ENCODE assay signal across 23 cellular contexts in the genomic region with DNA sequence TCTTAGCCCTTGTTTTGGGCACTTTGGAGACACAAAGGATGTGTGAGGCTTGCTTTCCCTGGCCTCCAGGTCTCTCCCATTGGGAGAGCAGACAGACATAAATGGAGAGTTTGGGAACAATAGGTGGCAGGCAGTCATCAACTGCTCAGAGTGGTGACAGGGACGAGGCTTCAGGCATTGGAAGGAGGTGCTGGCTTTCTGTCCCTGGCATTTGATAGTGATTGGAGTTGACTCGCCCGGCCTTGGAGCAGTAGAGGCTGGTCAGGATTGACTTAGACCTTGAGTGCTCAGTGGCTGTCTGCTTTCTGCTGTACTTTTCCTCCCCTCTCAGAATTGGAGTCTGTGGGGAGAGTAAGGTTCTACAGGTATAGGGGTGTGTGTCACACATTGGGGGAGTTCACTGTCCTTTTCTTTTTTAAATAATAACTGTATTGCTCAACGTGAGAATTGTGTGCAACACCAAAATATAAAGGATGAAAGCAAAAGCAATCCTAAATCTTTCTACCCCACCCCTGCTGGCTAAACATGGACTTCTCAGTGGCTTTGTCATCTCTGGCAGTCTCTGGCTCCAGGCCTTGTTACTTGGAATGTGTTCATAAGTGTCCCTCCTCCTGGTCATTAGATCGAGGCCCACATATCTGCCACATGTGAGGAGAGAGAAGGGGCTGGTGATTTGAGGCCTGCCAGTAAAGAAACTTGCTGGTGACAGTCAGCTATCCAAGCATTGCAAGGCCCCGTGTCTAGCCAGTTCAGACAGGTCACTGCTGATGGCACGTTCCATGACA. TPM values are rescaled to one million over a fixed set of nuclear protein-coding genes. Genes with fewer than 3 reads are reported as not detected.
"Had no signal": no experiment of that assay in that cellular context is flagged by ENCODE, and none has a peak within 500 bp of the region (broad histone marks: within the 10 kb centered on the region; RNA-seq: fewer than 3 reads in every experiment).

No MANE protein-coding gene starts in this region.

- H3K27me3 Mint-ChIP-seq: central memory CD8-positive, alpha-beta T cell; naive B cell; stimulated activated naive CD8-positive, alpha-beta T cell treated with anti-CD3 and anti-CD28 coated beads, Interleukin-15, amount 100 ng/mL, for 72 hours had no signal

- H3K4me1 Mint-ChIP-seq: central memory CD8-positive, alpha-beta T cell; stimulated activated naive CD8-positive, alpha-beta T cell treated with anti-CD3 and anti-CD28 coated beads, Interleukin-15, amount 100 ng/mL, for 72 hours; WTC11 had no signal

- H3K27me3 ChIP-seq: ascending aorta, brain microvascular endothelial cell, colonic mucosa, esophagus muscularis mucosa, gastrocnemius medialis, suprapubic skin, tibial nerve had no signal

- H3K4me1 ChIP-seq: ascending aorta, colonic mucosa, lower lobe of right lung, suprapubic skin, tibial nerve had no signal

- H3K4me3 Mint-ChIP-seq: central memory CD8-positive, alpha-beta T cell; stimulated activated naive CD8-positive, alpha-beta T cell treated with anti-CD3 and anti-CD28 coated beads, Interleukin-15, amount 100 ng/mL, for 72 hours; WTC11 had no signal

- ATAC-seq: gastrocnemius medialis; stimulated activated naive CD8-positive, alpha-beta T cell treated with anti-CD3 and anti-CD28 coated beads, Interleukin-15, amount 100 ng/mL, for 72 hours; WTC11 had no signal

- DNase-seq: activated CD4-positive, alpha-beta T cell treated with anti-CD3 and anti-CD28 coated beads, Interleukin-2, amount 50 U/mL, for 48 hours; activated CD8-positive, alpha-beta memory T cell treated with anti-CD3 and anti-CD28 coated beads, Interleukin-2, amount 50 U/mL, for 48 hours; activated effector memory CD4-positive, alpha-beta T cell treated with anti-CD3 and anti-CD28 coated beads, Interleukin-2, amount 50 U/mL, for 16 hours; activated naive CD4-positive, alpha-beta T cell treated with anti-CD3 and anti-CD28 coated beads, Interleukin-2, amount 50 U/mL, for 16 hours; activated T-cell treated with anti-CD3 and anti-CD28 coated beads, Interleukin-2, amount 50 U/mL, for 48 hours; brain microvascular endothelial cell; colonic mucosa; gastrocnemius medialis; lower lobe of right lung; naive B cell; occipital lobe; stimulated activated CD4-positive, alpha-beta T cell treated with anti-CD3 and anti-CD28 coated beads, Interleukin-4, amount 100 ng/mL, for 24 hours; stimulated activated naive CD8-positive, alpha-beta T cell treated with anti-CD3 and anti-CD28 coated beads, Interleukin-15, amount 100 ng/mL, for 72 hours; T-helper 9 cell had no signal

- H3K9me3 Mint-ChIP-seq: central memory CD8-positive, alpha-beta T cell; naive B cell; stimulated activated naive CD8-positive, alpha-beta T cell treated with anti-CD3 and anti-CD28 coated beads, Interleukin-15, amount 100 ng/mL, for 72 hours; WTC11 had no signal

- H3K27ac ChIP-seq: ascending aorta, brain microvascular endothelial cell, colonic mucosa, esophagus muscularis mucosa, lower lobe of right lung, suprapubic skin, tibial nerve had no signal

- H3K9me3 ChIP-seq: ascending aorta, colonic mucosa, esophagus muscularis mucosa, gastrocnemius medialis, lower lobe of right lung, suprapubic skin, tibial nerve had no signal

- H3K4me3 ChIP-seq: ascending aorta, colonic mucosa, esophagus muscularis mucosa, gastrocnemius medialis, lower lobe of right lung, suprapubic skin, tibial nerve had no signal

RNA-seq across cellular contexts. Expression of gene SHISA8, which starts 21.1 kb away (rescaled TPM):
- total RNA-seq: ascending aorta, colonic mucosa, gastrocnemius medialis, lower lobe of right lung, mesenteric fat pad, occipital lobe, renal cortical epithelial cell, suprapubic skin, urinary bladder had no signal

RNA-seq across cellular contexts. Expression of gene TNFRSF13C, which starts 32.8 kb away (rescaled TPM):
- total RNA-seq: ascending aorta, gastrocnemius medialis had no signal

RNA-seq across cellular contexts. Expression of gene CENPM, which starts 53.2 kb away (rescaled TPM):
- total RNA-seq: ascending aorta, esophagus muscularis mucosa, mesenteric fat pad had no signal
